Comparison of ENCODE assay signal across 19 cellular contexts in genomic region chr18:55473534-55473933, GRCh38.
"Had no signal": no experiment of that assay in that cellular context is flagged by ENCODE, and none has a peak within 500 bp of the region (broad histone marks: within the 10 kb centered on the region; RNA-seq: fewer than 3 reads in every experiment).

No MANE protein-coding gene starts in this region.

- ATAC-seq: esophagus mucosa; heart right ventricle; left lobe of liver; psoas muscle; sciatic nerve; stimulated activated naive CD8-positive, alpha-beta T cell treated with anti-CD3 and anti-CD28 coated beads, Interleukin-15, Interleukin-2, amounts not matched to agents 100 U/mL and 50 U/mL, for 24 hours had no signal

- H3K9me3 ChIP-seq: heart right ventricle, neutrophil, psoas muscle, suprapubic skin, thyroid gland, upper lobe of left lung, uterus had no signal

- H3K27ac ChIP-seq: neutrophil, psoas muscle, skin epidermis, suprapubic skin, thyroid gland, upper lobe of left lung, uterus had no signal

- H3K36me3 ChIP-seq: heart right ventricle, neutrophil, suprapubic skin, thyroid gland, upper lobe of left lung, uterus had no signal

- H3K4me1 ChIP-seq: uterus had no signal

- DNase-seq: cortex of kidney; dorsolateral prefrontal cortex; effector memory CD4-positive, alpha-beta T cell; heart right ventricle; hypothalamus; kidney glomerular epithelial cell; mammary epithelial cell; naive B cell; psoas muscle; stimulated activated naive CD8-positive, alpha-beta T cell treated with anti-CD3 and anti-CD28 coated beads, Interleukin-15, Interleukin-2, amounts not matched to agents 100 U/mL and 50 U/mL, for 24 hours; thyroid gland; upper lobe of left lung; uterus had no signal

- H3K4me3 ChIP-seq: dorsolateral prefrontal cortex, heart right ventricle, psoas muscle, skin epidermis, suprapubic skin, thyroid gland, upper lobe of left lung, uterus had no signal

- H3K27me3 ChIP-seq: dorsolateral prefrontal cortex, heart right ventricle, neutrophil, suprapubic skin, thyroid gland, upper lobe of left lung, uterus had no signal
